Comparison of ENCODE assay signal across 8 cellular contexts in genomic region chr1:153568367-153569099, GRCh38. TPM values are rescaled to one million over a fixed set of nuclear protein-coding genes. Genes with fewer than 3 reads are reported as not detected.
DNase-seq lines count a peak whose midpoint lies in the region; ATAC-seq and TF ChIP-seq lines count a peak whose summit lies in the region.

No MANE protein-coding gene starts in this region.

- H3K27ac Mint-ChIP-seq in WTC11 = peak overlapping the region; percentile 94

- no peaks in the 10 kb centered on the region for H3K9me3 Mint-ChIP-seq in WTC11

- CTCF ChIA-PET in WTC11 (lab: Charles Lee) = interaction anchor here (0.7 to 6.1 kb wide), 41 partner anchors 9 to 225 kb away, joined by 3 to 188 read pairs (median 5); partner anchors contain the start of genes CHTOP, NPR1, S100A13 and S100A14

- peak overlapping the region; percentile 47 for H3K4me3 Mint-ChIP-seq in WTC11

- ATAC-seq in WTC11 (peak; percentile 68), HG03432 (IDR thresholded peaks at IDR 0.05; ENCODE audit: unreplicated experiment) (no peak)

- POLR2A ChIA-PET in WTC11 (lab: Charles Lee) = interaction anchor here (0.7 to 1.8 kb wide), 6 partner anchors 14 to 71 kb away, joined by 3 to 10 read pairs (median 4); partner anchors contain the start of genes CHTOP and S100A13

- peaks cover 32 to 67% (median 49%) of the 10 kb centered on the region in 6 donors for H3K4me1 ChIP-seq in spleen

- TF ChIP-seq POLR2A in spleen (IDR thresholded peaks at IDR 0.05) = no peak

- no peaks in the 10 kb centered on the region for H3K36me3 ChIP-seq in spleen

- no peaks in the 10 kb centered on the region for H3K9me3 ChIP-seq in spleen

- no peak overlapping the region for H3K4me3 ChIP-seq in cardiac fibroblast (replicated peaks in 1 of 2; ENCODE audit: low read depth in 2 of 2, low read length in 2 of 2)
- H3K4me3 ChIP-seq in spleen = peak overlapping the region in 4 of 8 donors; percentile 6 to 47 (median 16)

- no peaks in the 10 kb centered on the region; the same call in 1 of the 2 replicates for H3K27me3 Mint-ChIP-seq in WTC11 (ENCODE audit: low read depth)

- H3K27me3 ChIP-seq in spleen (replicated peaks in 1 of 7) = no peaks in the 10 kb centered on the region

- peak; percentile 99 for TF ChIP-seq CTCF in 22Rv1 (IDR thresholded peaks at IDR 0.05)
- peak; percentile 99 for TF ChIP-seq CTCF in WTC11 (IDR thresholded peaks at IDR 0.05)
- peak; percentile 97 for TF ChIP-seq CTCF in cardiac fibroblast (IDR thresholded peaks at IDR 0.05; ENCODE audit: low read depth, low read length)
- peak; percentile 94 to 100 (median 99) for TF ChIP-seq CTCF in spleen (IDR thresholded peaks at IDR 0.05 in 8 of 11, conservative IDR thresholded peaks at IDR 0.05 in 3 of 11)

- 11 to 19% (median 16%) methylated on average over 24 to 25 of the region's 25 CpGs for whole genome bisulfite sequencing in spleen, 5 donors

- no peaks in the 10 kb centered on the region for H3K36me3 Mint-ChIP-seq in WTC11

- H3K27ac ChIP-seq in 22Rv1 (peak overlapping the region; percentile 55; the same call in 1 of the 2 replicates), spleen (peak overlapping the region in 2 of 8 donors; percentile 29 to 93)

- intact Hi-C loops in spleen (cut with DNase I; ENCODE audit: low total_unique reads) = loop anchor here (1.0 to 10.0 kb wide), 3 partner anchors 36 to 214 kb away; partner anchors contain the start of gene S100A9

- peak; percentile 85 for DNase-seq in GM19240 (ENCODE audit: insufficient read length, low spot score)
- peak; percentile 94 for DNase-seq in NCI-H2196 treated with DMSO at 0.1 percent for 48 hours (lab: John Stamatoyannopoulos, UW; ENCODE audit: unreplicated experiment)
- DNase-seq in WTC11 (ENCODE audit: low spot score) = peak; percentile 96
- DNase-seq in cardiac fibroblast (ENCODE audit: low read depth in 2 of 2) = peak; percentile 90 to 91
- DNase-seq in iris pigment epithelial cell (ENCODE audit: low read depth) = peak; percentile 78
- DNase-seq in spleen = peak; percentile 94

- peaks cover 33% of the 10 kb centered on the region for H3K4me1 Mint-ChIP-seq in WTC11

TF ChIP-seq in WTC11, 78 proteins besides CTCF, POLR2A, EP300 and RAD21 (continues in another document):
- TF ChIP-seq ARID4B (CRISPR knock-in tag; IDR thresholded peaks at IDR 0.05; ENCODE audit: borderline replicate concordance) (no peak), ZMAT4 (CRISPR knock-in tag; IDR thresholded peaks at IDR 0.05) (no peak), ATF1 (CRISPR knock-in tag; IDR thresholded peaks at IDR 0.05) (no peak), IRF1 (CRISPR knock-in tag; IDR thresholded peaks at IDR 0.05) (no peak), MAX (CRISPR knock-in tag; IDR thresholded peaks at IDR 0.05) (peak; percentile 63), ZNF121 (CRISPR knock-in tag; IDR thresholded peaks at IDR 0.05) (peak; percentile 96), HMGXB4 (CRISPR knock-in tag; IDR thresholded peaks at IDR 0.05) (peak; percentile 35; the same call in 1 of the 2 replicates), MYBL2 (CRISPR knock-in tag; IDR thresholded peaks at IDR 0.05) (no peak)

RNA-seq across cellular contexts. Expression of gene S100A2, which starts 2.9 kb away (rescaled TPM):
- total RNA-seq in WTC11 (2021) = 0.74 to 1.6 TPM (median 0.80 TPM) in 3 replicates
- total RNA-seq in spleen = under 1 TPM in 2 of 7 donors, not detected in 5; 0.60 to 0.97 TPM
- polyA plus RNA-seq in spleen = 1 to 10 TPM in 2 of 3 donors, under 1 TPM in 1; 0.61 to 5.2 (median 2.8) TPM

RNA-seq across cellular contexts. Expression of gene S100A3, which starts 19.5 kb away (rescaled TPM):
- 0.33 TPM in 1 of 3 replicates, not detected in the others for total RNA-seq in WTC11 (2021)
- total RNA-seq in spleen = 1 to 10 TPM in 2 of 7 donors, under 1 TPM in 1, not detected in 4; 0.44 to 1.3 (median 1.0) TPM
- polyA plus RNA-seq in spleen = 1 to 10 TPM; 1.1 to 2.6 (median 2.2) TPM

RNA-seq across cellular contexts. Expression of gene S100A4, which starts 22.9 kb away (rescaled TPM):
- total RNA-seq in WTC11 (2021) (22.7 to 32.0 TPM (median 31.7 TPM) in 3 replicates), spleen (100 to 1,000 TPM; 161 to 521 (median 309) TPM)
- 100 to 1,000 TPM; 309 to 755 (median 572) TPM for polyA plus RNA-seq in spleen

RNA-seq across cellular contexts. Expression of gene S100A5, which starts 27.8 kb away (rescaled TPM):
- total RNA-seq in WTC11 (2021) = not detected in 3 replicates
- 1 to 10 TPM in 1 of 7 donors, not detected in 6; 2.8 TPM for total RNA-seq in spleen
- polyA plus RNA-seq in spleen = under 1 TPM in 2 of 3 donors, not detected in 1; 0.32 to 0.46 TPM

RNA-seq across cellular contexts. Expression of gene S100A6, which starts 32.7 kb away (rescaled TPM):
- total RNA-seq in WTC11 (2021) (19.2 to 32.0 TPM (median 30.8 TPM) in 3 replicates), spleen (100 to 1,000 TPM; 121 to 403 (median 193) TPM)
- 100 to 1,000 TPM; 578 to 779 (median 653) TPM for polyA plus RNA-seq in spleen
